In the genomic region with DNA sequence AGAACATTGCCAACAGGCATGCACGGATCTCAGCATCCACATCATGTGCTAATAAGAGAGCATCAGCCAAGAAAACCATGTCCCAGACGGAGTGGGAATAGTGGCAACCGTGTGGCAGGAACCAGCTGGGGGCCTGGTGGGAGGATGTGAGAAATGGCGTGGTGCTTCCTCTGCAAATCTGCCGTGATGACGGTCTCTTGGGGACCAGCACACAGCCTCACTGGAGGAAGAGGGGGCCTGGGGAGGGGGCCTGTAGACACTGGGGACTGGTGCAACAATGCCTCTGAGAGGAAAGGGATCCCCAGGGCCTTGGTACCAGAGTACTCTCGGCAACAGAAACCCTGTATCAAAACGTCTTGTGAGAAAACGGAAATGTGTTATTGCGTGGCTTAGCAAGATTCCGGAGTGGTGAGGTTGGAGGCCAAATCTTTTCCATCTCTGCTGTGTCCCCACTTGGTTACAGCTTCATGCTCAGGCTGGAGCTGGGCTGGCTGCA, we compare ENCODE assay signal across 1 cellular context.
TF ChIP-seq lines count a peak whose summit lies in the region.

No MANE protein-coding gene starts in this region.

TF ChIP-seq in GM12878, 131 proteins besides CTCF, POLR2A, EP300 and RAD21 (continued from another document):
- TF ChIP-seq STAT1 (conservative IDR thresholded peaks at IDR 0.05) (no peak), POLR2AphosphoS5 (IDR thresholded peaks at IDR 0.05; ENCODE audit: low read length) (no peak)
